Comparison of ENCODE assay signal across 25 cellular contexts in the genomic region with DNA sequence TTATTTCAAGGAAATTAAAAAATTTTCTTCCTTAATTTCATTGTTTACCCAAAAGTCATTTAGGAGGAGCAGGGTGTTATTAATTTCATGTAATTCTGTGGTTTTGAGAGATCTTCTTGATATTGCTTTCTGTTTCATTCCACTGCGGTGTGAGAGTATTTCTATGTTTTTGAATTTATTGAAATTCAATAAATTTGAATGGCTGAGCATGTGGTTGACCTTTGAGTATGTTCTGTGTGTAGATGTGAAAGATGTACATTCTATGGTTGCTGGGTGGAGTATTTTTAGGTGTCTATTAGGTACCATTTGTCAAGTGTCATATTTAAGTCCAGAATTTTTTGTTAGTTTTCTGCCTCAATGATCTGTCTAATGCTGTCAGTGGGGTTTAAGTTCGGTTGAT. TPM values are rescaled to one million over a fixed set of nuclear protein-coding genes. Genes with fewer than 3 reads are reported as not detected.
DNase-seq lines count a peak whose midpoint lies in the region; ATAC-seq, FAIRE-seq and TF ChIP-seq lines count a peak whose summit lies in the region.
"Had no signal": no experiment of that assay in that cellular context is flagged by ENCODE, and none has a peak within 500 bp of the region (broad histone marks: within the 10 kb centered on the region; RNA-seq: fewer than 3 reads in every experiment).

No MANE protein-coding gene starts in this region.

- H3K9me3 Mint-ChIP-seq in stimulated activated naive CD8-positive, alpha-beta T cell treated with anti-CD3 and anti-CD28 coated beads, Interleukin-15, amount 100 ng/mL, for 72 hours = peaks cover 18 to 24% of the 10 kb centered on the region in 2 donors

- H3K27me3 ChIP-seq in HepG2 (ENCODE audit: control insufficient read depth in 1 of 2, insufficient read depth in 2 of 2, low read length in 2 of 2) (no peaks in the 10 kb centered on the region), right lobe of liver (no peaks in the 10 kb centered on the region), hepatocyte (no peaks in the 10 kb centered on the region)
- H3K27me3 ChIP-seq: BLaER1 treated with 17β-estradiol and CSF1 and Interleukin-3, amounts not matched to agents 10 nM and 100 nM had no signal

- DNase-seq in HepG2 (ENCODE audit: low spot score) (no peak), right lobe of liver (no peak), hepatocyte (ENCODE audit: low spot score) (no peak), DMS53 treated with DMSO at 0.1 percent for 48 hours (lab: John Stamatoyannopoulos, UW; ENCODE audit: unreplicated experiment) (no peak), cerebellum (ENCODE audit: low spot score) (no peak)
- no peak for DNase-seq in stimulated activated naive CD8-positive, alpha-beta T cell treated with anti-CD3 and anti-CD28 coated beads, Interleukin-15, amount 100 ng/mL, for 72 hours
- DNase-seq: AML-193; Caco-2; Calu3; CD4-positive, alpha-beta T cell; CD8-positive, alpha-beta T cell; DMS79; DND-41; EL; GDM1 had no signal

- WGBS in HepG2 (ENCODE audit: low lambda C conversion rate) = 69% methylated on average over 2 of the region's 2 CpGs
- 52% methylated on average over 2 of the region's 2 CpGs for WGBS in right lobe of liver (ENCODE audit: insufficient coverage, low coverage, low lambda C conversion rate, missing lambda C conversion rate)
- WGBS in hepatocyte (ENCODE audit: low lambda C conversion rate, missing lambda C conversion rate) = 64% methylated on average over 2 of the region's 2 CpGs

- H3K27ac ChIP-seq in HepG2 (ENCODE audit: extremely low read length, insufficient read depth, low read length) = no peak overlapping the region
- no peak overlapping the region for H3K27ac ChIP-seq in right lobe of liver
- peak overlapping the region; percentile 19 for H3K27ac ChIP-seq in hepatocyte
- H3K27ac ChIP-seq: 22Rv1; A549; BLaER1 treated with 17β-estradiol and CSF1 and Interleukin-3, amounts not matched to agents 10 nM and 100 nM; C4-2B had no signal

- H3K4me3 ChIP-seq in HepG2 (replicated peaks in 1 of 3; ENCODE audit: insufficient read depth in 1 of 3, low read depth in 2 of 3, low read length in 3 of 3) (no peak overlapping the region), right lobe of liver (no peak overlapping the region), hepatocyte (no peak overlapping the region)
- H3K4me3 ChIP-seq: A549; BLaER1 treated with 17β-estradiol and CSF1 and Interleukin-3, amounts not matched to agents 10 nM and 100 nM; GM12878 had no signal

- POLR2A ChIA-PET in HepG2 (lab: Yijun Ruan, JAX) = no interaction called here

- peaks cover 19% of the 10 kb centered on the region for H3K27me3 Mint-ChIP-seq in stimulated activated naive CD8-positive, alpha-beta T cell treated with anti-CD3 and anti-CD28 coated beads, Interleukin-15, amount 100 ng/mL, for 72 hours

- no TSS peak for BruUV-seq in HepG2 (replicated peaks; lab: Mats Ljungman, UMichigan)

- H3K9me3 ChIP-seq in HepG2 (ENCODE audit: low read length) (no peaks in the 10 kb centered on the region), right lobe of liver (no peaks in the 10 kb centered on the region), hepatocyte (ENCODE audit: low read depth) (no peaks in the 10 kb centered on the region)
- H3K9me3 ChIP-seq: A549, Caco-2 had no signal

- H3K4me3 Mint-ChIP-seq in stimulated activated naive CD8-positive, alpha-beta T cell treated with anti-CD3 and anti-CD28 coated beads, Interleukin-15, amount 100 ng/mL, for 72 hours = no peak overlapping the region
- H3K4me3 Mint-ChIP-seq: B cell; CD4-positive, alpha-beta T cell; CD8-positive, alpha-beta T cell had no signal

- ATAC-seq in HepG2 (no peak), right lobe of liver (no peak), GM19324 (IDR thresholded peaks at IDR 0.05; ENCODE audit: low FRiP score, unreplicated experiment) (peak; percentile 61), HG03354 (IDR thresholded peaks at IDR 0.05; ENCODE audit: poor library complexity, severe bottlenecking, unreplicated experiment) (peak; percentile 50)
- ATAC-seq in stimulated activated naive CD8-positive, alpha-beta T cell treated with anti-CD3 and anti-CD28 coated beads, Interleukin-15, amount 100 ng/mL, for 72 hours = no peak
- ATAC-seq: A549; CD8-positive, alpha-beta T cell; GM12878 had no signal

- TF ChIP-seq RAD21 in HepG2 (CRISPR knock-in tag; IDR thresholded peaks at IDR 0.05) = no peak

- CTCF ChIA-PET in HepG2 (lab: Yijun Ruan, JAX; ENCODE audit: low intra/inter-chr PET ratio, low total read pairs) = no interaction called here

- no peak for TF ChIP-seq CTCF in HepG2 (CRISPR knock-in tag; IDR thresholded peaks at IDR 0.05)
- TF ChIP-seq CTCF in right lobe of liver (IDR thresholded peaks at IDR 0.05) = no peak
- no peak for TF ChIP-seq CTCF in hepatocyte (IDR thresholded peaks at IDR 0.05; ENCODE audit: poor library complexity)

- H3K36me3 ChIP-seq in HepG2 (replicated peaks in 1 of 2; ENCODE audit: control insufficient read depth in 1 of 2, insufficient read depth in 2 of 2, low read length in 2 of 2) (no peaks in the 10 kb centered on the region), right lobe of liver (no peaks in the 10 kb centered on the region), hepatocyte (replicated peaks; ENCODE audit: insufficient read depth, low read depth) (no peaks in the 10 kb centered on the region)
- H3K36me3 ChIP-seq: BLaER1 treated with 17β-estradiol and CSF1 and Interleukin-3, amounts not matched to agents 10 nM and 100 nM had no signal

- intact Hi-C loops in HepG2 (cut with micrococcal nuclease; ENCODE audit: unreplicated experiment) = no loop called here
- intact Hi-C loops in right lobe of liver (cut with DNase I) = no loop called here

- no peak overlapping the region for H2AFZ ChIP-seq in HepG2 (ENCODE audit: low read length)
- H2AFZ ChIP-seq in hepatocyte = no peak overlapping the region

- H3K4me1 ChIP-seq in HepG2 (ENCODE audit: insufficient read depth, low read length) (peaks cover 8% of the 10 kb centered on the region), right lobe of liver (no peaks in the 10 kb centered on the region), hepatocyte (ENCODE audit: insufficient read depth) (no peaks in the 10 kb centered on the region)
- H3K4me1 ChIP-seq: A549; BLaER1 treated with 17β-estradiol and CSF1 and Interleukin-3, amounts not matched to agents 10 nM and 100 nM; Caco-2 had no signal

- no peaks in the 10 kb centered on the region for H4K20me1 ChIP-seq in HepG2 (ENCODE audit: insufficient read depth, low read length)
- no peaks in the 10 kb centered on the region for H4K20me1 ChIP-seq in hepatocyte (ENCODE audit: insufficient read depth, poor library complexity, severe bottlenecking)
- H4K20me1 ChIP-seq: BLaER1 treated with 17β-estradiol and CSF1 and Interleukin-3, amounts not matched to agents 10 nM and 100 nM had no signal

- no peak overlapping the region for H3K9ac ChIP-seq in HepG2 (ENCODE audit: insufficient read depth, low read depth, low read length)
- H3K9ac ChIP-seq: BLaER1 treated with 17β-estradiol and CSF1 and Interleukin-3, amounts not matched to agents 10 nM and 100 nM had no signal

- H3K27ac Mint-ChIP-seq in stimulated activated naive CD8-positive, alpha-beta T cell treated with anti-CD3 and anti-CD28 coated beads, Interleukin-15, amount 100 ng/mL, for 72 hours = no peak overlapping the region
- H3K27ac Mint-ChIP-seq: B cell; CD4-positive, alpha-beta T cell; CD8-positive, alpha-beta T cell had no signal

- TF ChIP-seq POLR2A in HepG2 (IDR thresholded peaks at IDR 0.05; ENCODE audit: insufficient read depth in 1 of 2, low read depth in 2 of 2, low read length in 2 of 2) (no peak), right lobe of liver (IDR thresholded peaks at IDR 0.05) (no peak)

- peak; percentile 51 for FAIRE-seq in HepG2 (lab: Jason Lieb, UNC)
- FAIRE-seq: A549, D721Med, GM12878, GM18507 had no signal

- no peaks in the 10 kb centered on the region for H3K4me1 Mint-ChIP-seq in stimulated activated naive CD8-positive, alpha-beta T cell treated with anti-CD3 and anti-CD28 coated beads, Interleukin-15, amount 100 ng/mL, for 72 hours
- H3K4me1 Mint-ChIP-seq: B cell had no signal

- H3K4me2 ChIP-seq in HepG2 (ENCODE audit: low read depth, low read length) (no peak overlapping the region), hepatocyte (no peak overlapping the region)
- H3K4me2 ChIP-seq: A549; BLaER1 treated with 17β-estradiol and CSF1 and Interleukin-3, amounts not matched to agents 10 nM and 100 nM had no signal

- TF ChIP-seq EP300 in HepG2 (IDR thresholded peaks at IDR 0.05; ENCODE audit: low read depth in 2 of 2, low read length in 2 of 2) = no peak
- TF ChIP-seq EP300 in HepG2 (CRISPR knock-in tag; IDR thresholded peaks at IDR 0.05; ENCODE audit: borderline replicate concordance) = no peak

- H3K79me2 ChIP-seq in HepG2 (ENCODE audit: insufficient read depth, low read length) (no peaks in the 10 kb centered on the region), hepatocyte (no peaks in the 10 kb centered on the region)

- no peaks in the 10 kb centered on the region for H3K9me2 ChIP-seq in hepatocyte (replicated peaks; ENCODE audit: insufficient read depth)

- in situ Hi-C loops in HepG2 (cut with HindIII; ENCODE audit: extremely low pct_ligation_motif_present, low pct_unique_long_range_greater_than_20kb) = no loop called here

RNA-seq across cellular contexts. Expression of a gene that starts 39.4 kb away (rescaled TPM):
- total RNA-seq in HepG2 (2016; rRNA removed; fragmentation: Illumina TruSeq; extraction: Trizol) (67.7 and 111 TPM in 2 replicates), right lobe of liver (10 to 100 TPM; 16.1 to 20.6 (median 17.5) TPM), hepatocyte (40.2 and 43.7 TPM in 2 replicates), cerebellum (68.4 TPM)
- 4.6 and 5.6 TPM in 2 replicates for total RNA-seq in HepG2 (2016; cell fraction: cytosol; rRNA removed; fragmentation: Illumina TruSeq; extraction: Trizol; ENCODE audit: low read depth)
- 67.1 and 103 TPM in 2 replicates for total RNA-seq in HepG2 (2016; cell fraction: insoluble cytoplasmic fraction; rRNA removed; fragmentation: Illumina TruSeq; extraction: Trizol)
- 19.3 and 21.2 TPM in 2 replicates for total RNA-seq in HepG2 (2016; cell fraction: membrane; rRNA removed; fragmentation: Illumina TruSeq; extraction: Trizol)
- 56.5 and 56.7 TPM in 2 replicates for total RNA-seq in HepG2 (2016; cell fraction: nucleus; rRNA removed; fragmentation: Illumina TruSeq; extraction: Trizol)
- polyA plus RNA-seq in HepG2 (2011; rRNA removed) (45.4 and 53.5 TPM in 2 replicates), hepatocyte (13.5 and 22.7 TPM in 2 replicates)
- polyA plus RNA-seq in HepG2 (2011; cell fraction: cytosol; rRNA removed) = 34.1 and 42.0 TPM in 2 replicates
- polyA plus RNA-seq in HepG2 (2011; cell fraction: nucleus; rRNA removed) = 34.7 and 38.4 TPM in 2 replicates
- 33.4 and 41.5 TPM in 2 replicates for polyA plus RNA-seq in HepG2 (2012)
- 3.3 and 3.5 TPM in 2 replicates for polyA plus RNA-seq in HepG2 (2016; cell fraction: cytosol; fragmentation: Illumina TruSeq; extraction: Trizol; ENCODE audit: low read depth)
- 83.5 and 85.9 TPM in 2 replicates for polyA plus RNA-seq in HepG2 (2016; cell fraction: insoluble cytoplasmic fraction; fragmentation: Illumina TruSeq; extraction: Trizol; ENCODE audit: low read depth)
- polyA plus RNA-seq in HepG2 (2016; cell fraction: membrane; fragmentation: Illumina TruSeq; extraction: Trizol; ENCODE audit: low read depth) = 8.6 and 10.0 TPM in 2 replicates
- 62.4 and 65.7 TPM in 2 replicates for polyA plus RNA-seq in HepG2 (2016; cell fraction: nucleus; fragmentation: Illumina TruSeq; extraction: Trizol; ENCODE audit: insufficient read depth, low read depth)
- 86.1 and 162 TPM in 2 replicates for polyA minus RNA-seq in HepG2 (2011; rRNA and poly(A)+ RNA removed; ENCODE audit: low replicate concordance)
- 56.5 and 59.2 TPM in 2 replicates for polyA minus RNA-seq in HepG2 (2011; cell fraction: cytosol; rRNA and poly(A)+ RNA removed)
- 38.0 and 44.5 TPM in 2 replicates for polyA minus RNA-seq in HepG2 (2011; cell fraction: nucleus; rRNA and poly(A)+ RNA removed)

RNA-seq across cellular contexts. Expression of a gene that starts 40.5 kb away (rescaled TPM):
- total RNA-seq in HepG2 (2016; rRNA removed; fragmentation: Illumina TruSeq; extraction: Trizol) (44.9 and 51.7 TPM in 2 replicates), right lobe of liver (1,000 to 10,000 TPM; 1,066 to 2,150 (median 1,343) TPM), hepatocyte (587 and 618 TPM in 2 replicates), cerebellum (3.4 TPM)
- 4.5 and 7.1 TPM in 2 replicates for total RNA-seq in HepG2 (2016; cell fraction: cytosol; rRNA removed; fragmentation: Illumina TruSeq; extraction: Trizol; ENCODE audit: low read depth)
- total RNA-seq in HepG2 (2016; cell fraction: insoluble cytoplasmic fraction; rRNA removed; fragmentation: Illumina TruSeq; extraction: Trizol) = 42.6 and 49.0 TPM in 2 replicates
- total RNA-seq in HepG2 (2016; cell fraction: membrane; rRNA removed; fragmentation: Illumina TruSeq; extraction: Trizol) = 22.1 and 24.3 TPM in 2 replicates
- 47.7 and 52.3 TPM in 2 replicates for total RNA-seq in HepG2 (2016; cell fraction: nucleus; rRNA removed; fragmentation: Illumina TruSeq; extraction: Trizol)
- polyA plus RNA-seq in HepG2 (2011; rRNA removed) (17.6 and 24.4 TPM in 2 replicates), hepatocyte (145 and 239 TPM in 2 replicates)
- polyA plus RNA-seq in HepG2 (2011; cell fraction: cytosol; rRNA removed) = 16.5 and 18.6 TPM in 2 replicates
- 16.9 and 18.9 TPM in 2 replicates for polyA plus RNA-seq in HepG2 (2011; cell fraction: nucleus; rRNA removed)
- 13.0 and 24.2 TPM in 2 replicates for polyA plus RNA-seq in HepG2 (2012)
- 1.3 and 1.4 TPM in 2 replicates for polyA plus RNA-seq in HepG2 (2016; cell fraction: cytosol; fragmentation: Illumina TruSeq; extraction: Trizol; ENCODE audit: low read depth)
- 22.9 and 25.1 TPM in 2 replicates for polyA plus RNA-seq in HepG2 (2016; cell fraction: insoluble cytoplasmic fraction; fragmentation: Illumina TruSeq; extraction: Trizol; ENCODE audit: low read depth)
- polyA plus RNA-seq in HepG2 (2016; cell fraction: membrane; fragmentation: Illumina TruSeq; extraction: Trizol; ENCODE audit: low read depth) = 7.7 and 8.8 TPM in 2 replicates
- 28.4 and 30.6 TPM in 2 replicates for polyA plus RNA-seq in HepG2 (2016; cell fraction: nucleus; fragmentation: Illumina TruSeq; extraction: Trizol; ENCODE audit: insufficient read depth, low read depth)
- 49.7 and 1,370 TPM in 2 replicates for polyA minus RNA-seq in HepG2 (2011; rRNA and poly(A)+ RNA removed; ENCODE audit: low replicate concordance)
- polyA minus RNA-seq in HepG2 (2011; cell fraction: cytosol; rRNA and poly(A)+ RNA removed) = 44.2 and 46.4 TPM in 2 replicates
- 89.2 and 97.7 TPM in 2 replicates for polyA minus RNA-seq in HepG2 (2011; cell fraction: nucleus; rRNA and poly(A)+ RNA removed)

Comparison
In these comparisons a context has a peak if more than half of its experiments do, and no peak if none do; other contexts are left out.
1. ATAC-seq: peak in GM19324 (single experiment) and HG03354 (single experiment); none in HepG2 (single experiment), right lobe of liver (0 of 4) and stimulated activated naive CD8-positive, alpha-beta T cell treated with anti-CD3 and anti-CD28 coated beads, Interleukin-15, amount 100 ng/mL, for 72 hours (single experiment).